12 cellular contexts compared by ENCODE assay signal in the genomic region with DNA sequence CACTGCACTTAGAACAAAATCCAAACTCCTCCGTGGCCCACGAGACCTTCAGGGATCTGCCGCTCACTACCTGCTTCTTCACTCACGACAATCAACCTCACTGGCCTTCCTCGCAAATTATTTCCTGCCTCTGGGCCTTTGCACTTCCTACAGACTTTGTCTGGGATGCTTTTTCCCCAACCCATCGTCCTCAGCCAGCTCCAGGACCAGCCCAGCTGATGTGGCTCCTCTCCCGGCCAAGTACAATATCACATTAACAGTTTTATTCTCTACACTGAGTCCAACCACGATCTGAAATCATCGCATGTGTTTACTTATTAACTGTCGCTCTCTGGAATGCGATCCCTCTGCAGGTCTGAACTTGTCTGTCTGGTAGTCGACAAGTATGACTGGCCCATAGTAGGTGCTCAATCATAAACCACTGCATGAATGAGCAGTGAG. TPM values are rescaled to one million over a fixed set of nuclear protein-coding genes. Genes with fewer than 3 reads are reported as not detected.
A peak's percentile ranks its signal among the peaks of the same experiment; 100 is the strongest.
DNase-seq lines count a peak whose midpoint lies in the region; ATAC-seq, FAIRE-seq and TF ChIP-seq lines count a peak whose summit lies in the region.
"Had no signal": no experiment of that assay in that cellular context is flagged by ENCODE, and none has a peak within 500 bp of the region (broad histone marks: within the 10 kb centered on the region; RNA-seq: fewer than 3 reads in every experiment).

No MANE protein-coding gene starts in this region.

- ATAC-seq in left colon: peak; percentile 38
- ATAC-seq in naive thymus-derived CD8-positive, alpha-beta T cell: no peak

- POLR2A ChIA-PET in naive thymus-derived CD8-positive, alpha-beta T cell (lab: Charles Lee): no interaction called here

- no peak for DNase-seq in activated naive CD4-positive, alpha-beta T cell treated with anti-CD3 and anti-CD28 coated beads, Interleukin-2, amount 10 ng/mL, durations not matched to agents 7 days and 5 days
- DNase-seq in astrocyte of the hippocampus (ENCODE audit: low read depth, low spot score) (peak; percentile 35), left colon (no peak), type B pancreatic cell (ENCODE audit: extremely low spot score, unreplicated experiment) (no peak), SKM-1 treated with dmso at 0.1 percent for 144 hours (lab: John Stamatoyannopoulos, UW; ENCODE audit: unreplicated experiment) (no peak), D721Med (ENCODE audit: insufficient read length, low spot score) (no peak)
- no peak for DNase-seq in naive thymus-derived CD8-positive, alpha-beta T cell
- DNase-seq: aorta, kidney, NCI-H774, T-helper 2 cell had no signal

- H3K9me3 Mint-ChIP-seq in activated naive CD4-positive, alpha-beta T cell treated with anti-CD3 and anti-CD28 coated beads, Interleukin-2, amount 50 U/mL, for 24 hours: no peaks in the 10 kb centered on the region
- H3K9me3 Mint-ChIP-seq in activated naive CD4-positive, alpha-beta T cell treated with anti-CD3 and anti-CD28 coated beads, Interleukin-2, amount 10 ng/mL, durations not matched to agents 7 days and 5 days: no peaks in the 10 kb centered on the region
- no peaks in the 10 kb centered on the region for H3K9me3 Mint-ChIP-seq in type B pancreatic cell
- no peaks in the 10 kb centered on the region for H3K9me3 Mint-ChIP-seq in naive thymus-derived CD8-positive, alpha-beta T cell

- no peak for FAIRE-seq in D721Med (lab: Jason Lieb, UNC)
- FAIRE-seq: kidney had no signal

- no peak for TF ChIP-seq CTCF in type B pancreatic cell (conservative IDR thresholded peaks at IDR 0.05)
- no peak for TF ChIP-seq CTCF in D721Med (IDR thresholded peaks at IDR 0.05; ENCODE audit: insufficient read depth, missing control alignments)

- H3K27ac Mint-ChIP-seq in activated naive CD4-positive, alpha-beta T cell treated with anti-CD3 and anti-CD28 coated beads, Interleukin-2, amount 50 U/mL, for 24 hours: no peak overlapping the region
- H3K27ac Mint-ChIP-seq in activated naive CD4-positive, alpha-beta T cell treated with anti-CD3 and anti-CD28 coated beads, Interleukin-2, amount 10 ng/mL, durations not matched to agents 7 days and 5 days: no peak overlapping the region
- peak overlapping the region; percentile 76 for H3K27ac Mint-ChIP-seq in type B pancreatic cell
- no peak overlapping the region for H3K27ac Mint-ChIP-seq in naive thymus-derived CD8-positive, alpha-beta T cell

- peaks cover 20% of the 10 kb centered on the region for H3K27me3 Mint-ChIP-seq in activated naive CD4-positive, alpha-beta T cell treated with anti-CD3 and anti-CD28 coated beads, Interleukin-2, amount 50 U/mL, for 24 hours
- peaks cover 77% of the 10 kb centered on the region for H3K27me3 Mint-ChIP-seq in activated naive CD4-positive, alpha-beta T cell treated with anti-CD3 and anti-CD28 coated beads, Interleukin-2, amount 10 ng/mL, durations not matched to agents 7 days and 5 days
- H3K27me3 Mint-ChIP-seq in type B pancreatic cell: peaks cover 13% of the 10 kb centered on the region
- peaks cover 12 to 41% (median 28%) of the 10 kb centered on the region in 5 donors for H3K27me3 Mint-ChIP-seq in naive thymus-derived CD8-positive, alpha-beta T cell

- H3K36me3 Mint-ChIP-seq in activated naive CD4-positive, alpha-beta T cell treated with anti-CD3 and anti-CD28 coated beads, Interleukin-2, amount 50 U/mL, for 24 hours: peaks cover 1% of the 10 kb centered on the region
- no peaks in the 10 kb centered on the region for H3K36me3 Mint-ChIP-seq in activated naive CD4-positive, alpha-beta T cell treated with anti-CD3 and anti-CD28 coated beads, Interleukin-2, amount 10 ng/mL, durations not matched to agents 7 days and 5 days
- H3K36me3 Mint-ChIP-seq in type B pancreatic cell: no peaks in the 10 kb centered on the region
- H3K36me3 Mint-ChIP-seq in naive thymus-derived CD8-positive, alpha-beta T cell: peaks cover 0 to 7% (median 5%) of the 10 kb centered on the region in 3 donors

- H3K4me3 Mint-ChIP-seq in activated naive CD4-positive, alpha-beta T cell treated with anti-CD3 and anti-CD28 coated beads, Interleukin-2, amount 50 U/mL, for 24 hours: peak overlapping the region; percentile 3
- H3K4me3 Mint-ChIP-seq in activated naive CD4-positive, alpha-beta T cell treated with anti-CD3 and anti-CD28 coated beads, Interleukin-2, amount 10 ng/mL, durations not matched to agents 7 days and 5 days: no peak overlapping the region
- peak overlapping the region; percentile 72 for H3K4me3 Mint-ChIP-seq in type B pancreatic cell
- peak overlapping the region in 3 of 10 donors; percentile 18 to 45 (median 41) for H3K4me3 Mint-ChIP-seq in naive thymus-derived CD8-positive, alpha-beta T cell

- intact Hi-C loops in left colon (cut with DNase I, micrococcal nuclease): no loop called here

- peaks cover 4% of the 10 kb centered on the region for H3K4me1 Mint-ChIP-seq in activated naive CD4-positive, alpha-beta T cell treated with anti-CD3 and anti-CD28 coated beads, Interleukin-2, amount 50 U/mL, for 24 hours
- H3K4me1 Mint-ChIP-seq in activated naive CD4-positive, alpha-beta T cell treated with anti-CD3 and anti-CD28 coated beads, Interleukin-2, amount 10 ng/mL, durations not matched to agents 7 days and 5 days: peaks cover 2% of the 10 kb centered on the region
- H3K4me1 Mint-ChIP-seq in type B pancreatic cell (ENCODE audit: unreplicated experiment): peaks cover 26% of the 10 kb centered on the region
- peaks cover 0 to 7% (median 3%) of the 10 kb centered on the region in 4 donors for H3K4me1 Mint-ChIP-seq in naive thymus-derived CD8-positive, alpha-beta T cell

- CTCF ChIA-PET in activated naive CD4-positive, alpha-beta T cell treated with anti-CD3 and anti-CD28 coated beads, Interleukin-2, amount 10 ng/mL, durations not matched to agents 7 days and 5 days (lab: Charles Lee): no interaction called here

RNA-seq across cellular contexts. Expression of gene RTN4RL1, which starts 28.0 kb away (rescaled TPM):
- total RNA-seq in left colon (under 1 TPM; 0.15 to 0.36 TPM), type B pancreatic cell (ENCODE audit: low replicate concordance) (1.7 and 1.9 TPM in 2 replicates)
- under 1 TPM; 0.41 to 0.57 TPM for total RNA-seq in naive thymus-derived CD8-positive, alpha-beta T cell
- under 1 TPM; 0.25 to 0.44 (median 0.35) TPM for polyA plus RNA-seq in naive thymus-derived CD8-positive, alpha-beta T cell

RNA-seq across cellular contexts. Expression of gene DPH1, which starts 32.8 kb away (rescaled TPM):
- total RNA-seq in left colon (10 to 100 TPM; 31.2 to 35.1 TPM), type B pancreatic cell (ENCODE audit: low replicate concordance) (41.5 and 57.1 TPM in 2 replicates)
- total RNA-seq in naive thymus-derived CD8-positive, alpha-beta T cell: 100 to 1,000 TPM; 124 TPM
- polyA plus RNA-seq in naive thymus-derived CD8-positive, alpha-beta T cell: 10 to 100 TPM; 26.6 to 47.0 (median 35.5) TPM

RNA-seq across cellular contexts. Expression of gene OVCA2, which starts 44.7 kb away (rescaled TPM):
- total RNA-seq in left colon: 10 to 100 TPM; 39.2 to 39.7 TPM
- total RNA-seq in type B pancreatic cell (ENCODE audit: low replicate concordance): 27.8 and 42.7 TPM in 2 replicates
- total RNA-seq in naive thymus-derived CD8-positive, alpha-beta T cell: 10 to 100 TPM; 30.8 to 32.6 TPM
- polyA plus RNA-seq in naive thymus-derived CD8-positive, alpha-beta T cell: 10 to 100 TPM; 43.9 to 49.1 (median 45.8) TPM

RNA-seq across cellular contexts. Expression of gene HIC1, which starts 57.7 kb away (rescaled TPM):
- total RNA-seq in left colon (10 to 100 TPM in 1 of 2 donors, 1 to 10 TPM in 1; 4.8 to 12.8 TPM), type B pancreatic cell (ENCODE audit: low replicate concordance) (3.4 and 21.6 TPM in 2 replicates)
- total RNA-seq in naive thymus-derived CD8-positive, alpha-beta T cell: 1 to 10 TPM; 1.5 to 1.6 TPM
- polyA plus RNA-seq in naive thymus-derived CD8-positive, alpha-beta T cell: under 1 TPM in 2 of 3 donors, not detected in 1; 0.08 to 0.10 TPM
